Comparison of ENCODE assay signal across 9 cellular contexts in the genomic region with DNA sequence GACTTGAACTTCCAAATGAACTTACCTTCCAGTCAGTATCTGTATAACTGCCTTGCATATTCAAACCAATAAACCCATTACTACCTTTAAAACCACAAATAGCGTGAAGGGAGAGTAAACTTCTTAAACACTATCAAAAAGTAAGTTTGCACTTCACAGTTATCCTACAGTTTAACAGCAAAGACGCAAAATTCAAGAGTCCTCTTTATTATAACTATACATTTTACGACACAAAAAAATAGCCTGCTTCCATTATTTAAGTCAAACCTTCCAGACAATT. TPM values are rescaled to one million over a fixed set of nuclear protein-coding genes. Genes with fewer than 3 reads are reported as not detected.
DNase-seq lines count a peak whose midpoint lies in the region; ATAC-seq and TF ChIP-seq lines count a peak whose summit lies in the region.
"Had no signal": no experiment of that assay in that cellular context is flagged by ENCODE, and none has a peak within 500 bp of the region (broad histone marks: within the 10 kb centered on the region; RNA-seq: fewer than 3 reads in every experiment).

No MANE protein-coding gene starts in this region.

- TF ChIP-seq POLR2A in vagina (IDR thresholded peaks at IDR 0.05) = no peak

- POLR2A ChIA-PET in activated B cell treated with CpG ODN at 0.5 μM for 24 hours (lab: Charles Lee) = interaction anchor here (0.6 to 3.2 kb wide), 2 partner anchors 20 to 48 kb away, joined by 4 to 35 read pairs; partner anchors contain the start of gene HSDL2

- intact Hi-C loops in heart right ventricle (cut with DNase I) = loop anchor here in 6 of 10 donors (5.0 to 10.0 kb wide), 7 partner anchors 157 to 437 kb away; partner anchors contain the start of genes UGCG (in 3 of the 6) and SUSD1 (in 1 of the 6)
- intact Hi-C loops in activated B cell treated with CpG ODN at 0.5 μM for 24 hours (cut with micrococcal nuclease) = loop anchor here (5.0 to 10.0 kb wide), 4 partner anchors 114 to 407 kb away; no protein-coding TSS in a partner anchor
- intact Hi-C loops in vagina (cut with DNase I) = loop anchor here (5.0 to 10.0 kb wide), 2 partner anchors 154 to 437 kb away; partner anchors contain the start of genes SUSD1 and UGCG

- ATAC-seq in heart right ventricle (no peak), activated B cell treated with CpG ODN at 0.5 μM for 24 hours (ENCODE audit: low read depth) (no peak), GM18861 (IDR thresholded peaks at IDR 0.05; ENCODE audit: unreplicated experiment) (no peak), HG02840 (IDR thresholded peaks at IDR 0.05; ENCODE audit: low FRiP score, unreplicated experiment) (no peak)

- TF ChIP-seq CTCF in heart right ventricle (IDR thresholded peaks at IDR 0.05) (no peak), right atrium auricular region (IDR thresholded peaks at IDR 0.05) (no peak), activated B cell treated with CpG ODN at 0.5 μM for 24 hours (IDR thresholded peaks at IDR 0.05) (no peak), vagina (IDR thresholded peaks at IDR 0.05) (no peak)

- H3K9me3 ChIP-seq in heart right ventricle = no peaks in the 10 kb centered on the region
- H3K9me3 ChIP-seq in right atrium auricular region = no peaks in the 10 kb centered on the region
- H3K9me3 ChIP-seq in iPS-18a (ENCODE audit: control insufficient read depth, low read depth, low read length) = no peaks in the 10 kb centered on the region
- no peaks in the 10 kb centered on the region for H3K9me3 ChIP-seq in vagina

- H3K27me3 ChIP-seq in heart right ventricle = no peaks in the 10 kb centered on the region
- H3K27me3 ChIP-seq in right atrium auricular region = no peaks in the 10 kb centered on the region
- H3K27me3 ChIP-seq in iPS-18a (ENCODE audit: control insufficient read depth, insufficient read depth, low read length) = no peaks in the 10 kb centered on the region
- H3K27me3 ChIP-seq in vagina = no peaks in the 10 kb centered on the region

- CTCF ChIA-PET in activated B cell treated with CpG ODN at 0.5 μM for 24 hours (lab: Charles Lee) = interaction anchor here (1.0 kb wide), 1 partner anchor 234 kb away, joined by 3 read pairs; no protein-coding TSS in a partner anchor

- H3K27me3 Mint-ChIP-seq in activated B cell treated with CpG ODN at 0.5 μM for 24 hours = no peaks in the 10 kb centered on the region

- no peaks in the 10 kb centered on the region for H3K36me3 ChIP-seq in heart right ventricle
- no peaks in the 10 kb centered on the region for H3K36me3 ChIP-seq in right atrium auricular region
- no peaks in the 10 kb centered on the region for H3K36me3 ChIP-seq in iPS-18a (ENCODE audit: control insufficient read depth, low read depth, low read length)
- H3K36me3 ChIP-seq in vagina = no peaks in the 10 kb centered on the region

- DNase-seq in heart right ventricle = no peak
- no peak for DNase-seq in right atrium auricular region (ENCODE audit: low spot score)
- no peak for DNase-seq in activated B cell treated with CpG ODN at 0.5 μM for 24 hours
- no peak for DNase-seq in vagina (ENCODE audit: extremely low spot score in 2 of 2)
- no peak for DNase-seq in NCI-H2029 (lab: John Stamatoyannopoulos, UW)
- DNase-seq: NCI-H1436 had no signal

- peak overlapping the region in 2 of 10 donors; percentile 47 to 100 for H3K27ac ChIP-seq in heart right ventricle
- peak overlapping the region in 1 of 2 donors; percentile 2 for H3K27ac ChIP-seq in right atrium auricular region
- no peak overlapping the region for H3K27ac ChIP-seq in iPS-18a (ENCODE audit: low read length)
- H3K27ac ChIP-seq in vagina = peak overlapping the region; percentile 14

- H3K9me3 Mint-ChIP-seq in activated B cell treated with CpG ODN at 0.5 μM for 24 hours = no peaks in the 10 kb centered on the region

- WGBS in heart right ventricle, 2 donors = 81 to 82% methylated on average over 3 of the region's 3 CpGs

- peak overlapping the region; percentile 87 for H3K4me3 Mint-ChIP-seq in activated B cell treated with CpG ODN at 0.5 μM for 24 hours

- peak overlapping the region; percentile 64 for H3K9ac ChIP-seq in iPS-18a (ENCODE audit: low read length)

- H3K4me3 ChIP-seq in heart right ventricle = peak overlapping the region in 6 of 10 donors; percentile 72 to 99 (median 96)
- peak overlapping the region in 1 of 2 donors; percentile 82 for H3K4me3 ChIP-seq in right atrium auricular region
- peak overlapping the region; percentile 95 for H3K4me3 ChIP-seq in iPS-18a (ENCODE audit: low read length)
- H3K4me3 ChIP-seq in vagina = peak overlapping the region; percentile 4 to 81

- H3K4me1 ChIP-seq in heart right ventricle (peaks cover 0 to 60% (median 21%) of the 10 kb centered on the region in 9 donors), right atrium auricular region (no peaks in the 10 kb centered on the region), iPS-18a (ENCODE audit: control insufficient read depth, low read depth, low read length) (peaks cover 13% of the 10 kb centered on the region), vagina (peaks cover 53% of the 10 kb centered on the region)

- peak overlapping the region; percentile 85 for H3K27ac Mint-ChIP-seq in activated B cell treated with CpG ODN at 0.5 μM for 24 hours

- peaks cover 55% of the 10 kb centered on the region for H3K4me1 Mint-ChIP-seq in activated B cell treated with CpG ODN at 0.5 μM for 24 hours

- peaks cover 5% of the 10 kb centered on the region for H3K36me3 Mint-ChIP-seq in activated B cell treated with CpG ODN at 0.5 μM for 24 hours (ENCODE audit: low read depth)

RNA-seq across cellular contexts. Expression of gene PTBP3, which starts 1.8 kb away (rescaled TPM):
- total RNA-seq in heart right ventricle (10 to 100 TPM in 9 of 10 donors, 1 to 10 TPM in 1; 9.2 to 35.5 (median 16.2) TPM), right atrium auricular region (10 to 100 TPM; 11.6 to 18.2 TPM), activated B cell treated with CpG ODN at 0.5 μM for 24 hours (106 and 125 TPM in 2 replicates), vagina (58.9 TPM)
- 1 to 10 TPM; 3.7 to 5.7 TPM for polyA plus RNA-seq in heart right ventricle

RNA-seq across cellular contexts. Expression of gene HSDL2, which starts 48.3 kb away (rescaled TPM):
- total RNA-seq in heart right ventricle (100 to 1,000 TPM; 129 to 238 (median 198) TPM), right atrium auricular region (100 to 1,000 TPM in 1 of 2 donors, 10 to 100 TPM in 1; 93.0 to 127 TPM), activated B cell treated with CpG ODN at 0.5 μM for 24 hours (11.0 and 11.3 TPM in 2 replicates), vagina (25.8 TPM)
- 100 to 1,000 TPM in 1 of 2 donors, 10 to 100 TPM in 1; 36.6 to 119 TPM for polyA plus RNA-seq in heart right ventricle
